Comparison of ENCODE assay signal across 8 cellular contexts in the genomic region with DNA sequence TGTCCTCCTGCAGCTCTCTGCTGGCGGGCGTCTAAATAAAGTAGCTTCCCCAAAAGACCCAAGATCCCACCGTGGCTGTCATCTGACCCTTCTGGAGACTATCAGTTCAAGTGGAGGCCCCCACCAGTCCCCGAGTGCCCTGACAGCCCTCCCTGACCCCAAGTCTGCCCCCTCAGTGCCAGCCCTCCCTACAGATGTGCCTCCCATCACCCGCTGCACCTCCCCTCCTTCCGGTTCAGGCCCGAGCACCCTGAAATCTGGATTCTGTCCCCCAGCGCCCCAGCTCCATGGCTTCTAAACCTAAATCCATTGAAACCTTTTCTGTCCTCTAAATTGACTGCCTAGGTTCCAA. TPM values are rescaled to one million over a fixed set of nuclear protein-coding genes. Genes with fewer than 3 reads are reported as not detected.
A peak's percentile ranks its signal among the peaks of the same experiment; 100 is the strongest.
DNase-seq lines count a peak whose midpoint lies in the region; ATAC-seq and TF ChIP-seq lines count a peak whose summit lies in the region.

No MANE protein-coding gene starts in this region.

- H3K9me3 Mint-ChIP-seq in chondrocyte (ENCODE audit: low read depth), result no peaks in the 10 kb centered on the region
- no peaks in the 10 kb centered on the region for H3K9me3 Mint-ChIP-seq in mesothelial cell of epicardium

- peak; percentile 1 for ATAC-seq in GM18505 (IDR thresholded peaks at IDR 0.05; ENCODE audit: unreplicated experiment)

- no peak for TF ChIP-seq EP300 in transverse colon (IDR thresholded peaks at IDR 0.05; ENCODE audit: low read depth)

- peak overlapping the region; percentile 87 for H3K4me3 Mint-ChIP-seq in chondrocyte (ENCODE audit: unreplicated experiment)
- peak overlapping the region; percentile 77 for H3K4me3 Mint-ChIP-seq in mesothelial cell of epicardium

- H3K36me3 Mint-ChIP-seq in chondrocyte (ENCODE audit: low read depth), result peaks cover 16% of the 10 kb centered on the region
- peaks cover 22% of the 10 kb centered on the region for H3K36me3 Mint-ChIP-seq in mesothelial cell of epicardium

- H3K27ac ChIP-seq in Peyer's patch, result peak overlapping the region; percentile 88 to 90 (median 90)
- H3K27ac ChIP-seq in transverse colon, result peak overlapping the region; percentile 85 to 97 (median 92)

- intact Hi-C loops in transverse colon (cut with DNase I; ENCODE audit: low total_unique reads), result loop anchor here (5.0 kb wide), 1 partner anchor 34 kb away; no protein-coding TSS in a partner anchor

- in situ Hi-C loops in transverse colon (cut with MboI; ENCODE audit: low pct_ligation_motif_present in 1 of 4, low pct_unique_long_range_greater_than_20kb in 1 of 4, low sequenced_read_pairs in 3 of 4), result no loop called here

- peak overlapping the region; percentile 69 to 86 (median 80) for H3K4me3 ChIP-seq in Peyer's patch
- peak overlapping the region; percentile 57 to 97 (median 72) for H3K4me3 ChIP-seq in transverse colon

- H3K4me1 ChIP-seq in Peyer's patch (peaks cover 0 to 39% (median 4%) of the 10 kb centered on the region in 4 donors), transverse colon (peaks cover 13 to 42% (median 37%) of the 10 kb centered on the region in 4 donors)

- H3K27ac Mint-ChIP-seq in chondrocyte (ENCODE audit: unreplicated experiment) (peak overlapping the region; percentile 69), mesothelial cell of epicardium (peak overlapping the region; percentile 89)

- 6% methylated on average over 8 of the region's 8 CpGs; no CpG with 5 or more reads in 1 of the 2 donors for WGBS in transverse colon (ENCODE audit: low coverage in 1 of 2), 2 donors

- no peaks in the 10 kb centered on the region for H3K27me3 Mint-ChIP-seq in chondrocyte (ENCODE audit: low read depth)
- H3K27me3 Mint-ChIP-seq in mesothelial cell of epicardium (ENCODE audit: low read depth), result no peaks in the 10 kb centered on the region

- peaks cover 0 to 14% (median 0%) of the 10 kb centered on the region in 3 donors for H3K36me3 ChIP-seq in Peyer's patch
- H3K36me3 ChIP-seq in transverse colon, result no peaks in the 10 kb centered on the region

- H3K9me3 ChIP-seq in Peyer's patch (no peaks in the 10 kb centered on the region), transverse colon (no peaks in the 10 kb centered on the region)

- H3K27me3 ChIP-seq in Peyer's patch, result no peaks in the 10 kb centered on the region
- H3K27me3 ChIP-seq in transverse colon, result no peaks in the 10 kb centered on the region

- peak; percentile 44 for TF ChIP-seq POLR2A in GM18505 (IDR thresholded peaks at IDR 0.05; ENCODE audit: borderline replicate concordance, extremely low read depth, insufficient read depth, insufficient read length)
- TF ChIP-seq POLR2A in Peyer's patch (IDR thresholded peaks at IDR 0.05), result no peak
- TF ChIP-seq POLR2A in transverse colon (IDR thresholded peaks at IDR 0.05), result no peak

- peak; percentile 58 to 67 (median 64) for DNase-seq in Peyer's patch
- DNase-seq in chondrocyte (ENCODE audit: low spot score), result no peak
- DNase-seq in mesothelial cell of epicardium (ENCODE audit: low spot score in 2 of 2, unreplicated experiment in 2 of 2), result no peak
- peak; percentile 45 for DNase-seq in transverse colon
- no peak for DNase-seq in NCI-H146 treated with DMSO at 0.1 percent for 48 hours (lab: John Stamatoyannopoulos, UW; ENCODE audit: unreplicated experiment)
- no peak for DNase-seq in NCI-H748 treated with DMSO at 0.1 percent for 48 hours (lab: John Stamatoyannopoulos, UW)
- no peak for DNase-seq in kidney glomerular epithelial cell (lab: John Stamatoyannopoulos, UW)

- H3K4me1 Mint-ChIP-seq in chondrocyte (ENCODE audit: low read depth) (peaks cover 27% of the 10 kb centered on the region), mesothelial cell of epicardium (peaks cover 22% of the 10 kb centered on the region)

- TF ChIP-seq CTCF in Peyer's patch (IDR thresholded peaks at IDR 0.05) (no peak), chondrocyte (IDR thresholded peaks at IDR 0.05) (no peak), mesothelial cell of epicardium (IDR thresholded peaks at IDR 0.05; ENCODE audit: unreplicated experiment) (no peak), transverse colon (IDR thresholded peaks at IDR 0.05) (no peak)

RNA-seq across cellular contexts. Expression of a gene that starts 0.6 kb away (rescaled TPM):
- total RNA-seq in Peyer's patch, result 10 to 100 TPM in 3 of 4 donors, 1 to 10 TPM in 1; 6.6 to 95.6 (median 74.0) TPM
- 17.4 to 23.5 TPM (median 19.0 TPM) in 3 replicates for total RNA-seq in chondrocyte
- total RNA-seq in mesothelial cell of epicardium, result 17.2 to 19.2 TPM (median 19.1 TPM) in 3 replicates
- total RNA-seq in transverse colon, result 100 to 1,000 TPM in 1 of 4 donors, 10 to 100 TPM in 3; 15.7 to 104 (median 63.2) TPM

RNA-seq across cellular contexts. Expression of a gene that starts 37.0 kb away (rescaled TPM):
- total RNA-seq in Peyer's patch (10 to 100 TPM in 2 of 4 donors, 1 to 10 TPM in 2; 6.6 to 13.2 (median 9.7) TPM), chondrocyte (16.5 to 19.4 TPM (median 18.6 TPM) in 3 replicates), mesothelial cell of epicardium (19.4 to 20.7 TPM (median 20.3 TPM) in 3 replicates), transverse colon (10 to 100 TPM in 1 of 4 donors, 1 to 10 TPM in 2, under 1 TPM in 1; 0.20 to 16.5 (median 5.1) TPM)

RNA-seq across cellular contexts. Expression of a gene that starts 58.0 kb away (rescaled TPM):
- 10 to 100 TPM; 14.9 to 23.1 (median 21.9) TPM for total RNA-seq in Peyer's patch
- total RNA-seq in chondrocyte, result 40.3 to 52.3 TPM (median 47.7 TPM) in 3 replicates
- total RNA-seq in mesothelial cell of epicardium, result 24.8 to 28.7 TPM (median 27.0 TPM) in 3 replicates
- 10 to 100 TPM; 10.3 to 30.7 (median 28.9) TPM for total RNA-seq in transverse colon

Comparison
In these comparisons a context has a peak if more than half of its experiments do, and no peak if none do; other contexts are left out.
1. DNase-seq: peak in Peyer's patch (3 of 3) and transverse colon (single experiment); none in chondrocyte (single experiment), mesothelial cell of epicardium (0 of 2), NCI-H146 treated with DMSO at 0.1 percent for 48 hours (single experiment), NCI-H748 treated with DMSO at 0.1 percent for 48 hours (single experiment) and kidney glomerular epithelial cell (single experiment).